Comparison of ENCODE assay signal across 1 cellular context in genomic region chr9:127822108-127822507, GRCh38.
TF ChIP-seq lines count a peak whose summit lies in the region.

No MANE protein-coding gene starts in this region.

TF ChIP-seq in K562, 482 proteins besides CTCF, POLR2A, EP300 and RAD21:
- no peak for TF ChIP-seq NKRF (IDR thresholded peaks at IDR 0.05; ENCODE audit: borderline replicate concordance)
- TF ChIP-seq ZNF57 (CRISPR knock-in tag; IDR thresholded peaks at IDR 0.05): no peak
- TF ChIP-seq MEF2A (IDR thresholded peaks at IDR 0.05; ENCODE audit: control insufficient read depth, low read depth, low read length): no peak
- no peak for TF ChIP-seq MCM5 (IDR thresholded peaks at IDR 0.05; ENCODE audit: low read depth)
- TF ChIP-seq SAFB2 (IDR thresholded peaks at IDR 0.05; ENCODE audit: borderline replicate concordance, low read depth, low read length, severe bottlenecking): no peak
- no peak for TF ChIP-seq HMGXB4 (CRISPR knock-in tag; IDR thresholded peaks at IDR 0.05)
- TF ChIP-seq NR3C1 (CRISPR knock-in tag; IDR thresholded peaks at IDR 0.05): no peak
- TF ChIP-seq ZNF696 (CRISPR knock-in tag; conservative IDR thresholded peaks at IDR 0.05): no peak
- no peak for TF ChIP-seq NONO (IDR thresholded peaks at IDR 0.05; ENCODE audit: low read depth in 2 of 2, low read length in 1 of 2)
- TF ChIP-seq, protein P1, sequence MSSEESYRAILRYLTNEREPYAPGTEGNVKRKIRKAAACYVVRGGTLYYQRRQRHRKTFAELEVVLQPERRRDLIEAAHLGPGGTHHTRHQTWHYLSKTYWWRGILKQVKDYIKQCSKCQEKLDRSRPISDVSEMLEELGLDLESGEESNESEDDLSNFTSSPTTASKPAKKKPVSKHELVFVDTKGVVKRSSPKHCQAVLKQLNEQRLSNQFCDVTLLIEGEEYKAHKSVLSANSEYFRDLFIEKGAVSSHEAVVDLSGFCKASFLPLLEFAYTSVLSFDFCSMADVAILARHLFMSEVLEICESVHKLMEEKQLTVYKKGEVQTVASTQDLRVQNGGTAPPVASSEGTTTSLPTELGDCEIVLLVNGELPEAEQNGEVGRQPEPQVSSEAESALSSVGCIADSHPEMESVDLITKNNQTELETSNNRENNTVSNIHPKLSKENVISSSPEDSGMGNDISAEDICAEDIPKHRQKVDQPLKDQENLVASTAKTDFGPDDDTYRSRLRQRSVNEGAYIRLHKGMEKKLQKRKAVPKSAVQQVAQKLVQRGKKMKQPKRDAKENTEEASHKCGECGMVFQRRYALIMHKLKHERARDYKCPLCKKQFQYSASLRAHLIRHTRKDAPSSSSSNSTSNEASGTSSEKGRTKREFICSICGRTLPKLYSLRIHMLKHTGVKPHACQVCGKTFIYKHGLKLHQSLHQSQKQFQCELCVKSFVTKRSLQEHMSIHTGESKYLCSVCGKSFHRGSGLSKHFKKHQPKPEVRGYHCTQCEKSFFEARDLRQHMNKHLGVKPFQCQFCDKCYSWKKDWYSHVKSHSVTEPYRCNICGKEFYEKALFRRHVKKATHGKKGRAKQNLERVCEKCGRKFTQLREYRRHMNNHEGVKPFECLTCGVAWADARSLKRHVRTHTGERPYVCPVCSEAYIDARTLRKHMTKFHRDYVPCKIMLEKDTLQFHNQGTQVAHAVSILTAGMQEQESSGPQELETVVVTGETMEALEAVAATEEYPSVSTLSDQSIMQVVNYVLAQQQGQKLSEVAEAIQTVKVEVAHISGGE (CRISPR knock-in tag; IDR thresholded peaks at IDR 0.05): no peak
- no peak for TF ChIP-seq DNMT1 (IDR thresholded peaks at IDR 0.05)
